8 cellular contexts compared by ENCODE assay signal in genomic region chr7:106421181-106421762, GRCh38.
DNase-seq lines count a peak whose midpoint lies in the region; ATAC-seq lines count a peak whose summit lies in the region.

No MANE protein-coding gene starts in this region.

- peak; percentile 74 for DNase-seq in AG20443 (ENCODE audit: low spot score)
- peak; percentile 91 for DNase-seq in MV-4-11 (lab: John Stamatoyannopoulos, UW)
- peak; percentile 98 for DNase-seq in amniotic epithelial cell (ENCODE audit: low read depth)
- DNase-seq in hepatic stellate cell (ENCODE audit: low spot score): peak; percentile 35
- peak in 1 of 2 donors; percentile 62 for DNase-seq in stimulated activated effector memory CD8-positive, alpha-beta T cell treated with anti-CD3 and anti-CD28 coated beads, Interleukin-12 subunit alpha, Interleukin-12 subunit beta, amount 100 ng/mL, for 72 hours (ENCODE audit: low spot score in 2 of 2)
- DNase-seq in activated gamma-delta T cell treated with Interleukin-2 at 50 U/mL for 16 hours: no peak
- DNase-seq in RKO (ENCODE audit: low spot score): no peak

- peak overlapping the region; percentile 88 for H3K27ac Mint-ChIP-seq in stimulated activated effector memory CD8-positive, alpha-beta T cell treated with anti-CD3 and anti-CD28 coated beads, Interleukin-12 subunit alpha, Interleukin-12 subunit beta, amount 100 ng/mL, for 72 hours

- peaks cover 86% of the 10 kb centered on the region for H3K4me1 Mint-ChIP-seq in stimulated activated effector memory CD8-positive, alpha-beta T cell treated with anti-CD3 and anti-CD28 coated beads, Interleukin-12 subunit alpha, Interleukin-12 subunit beta, amount 100 ng/mL, for 72 hours

- H3K9me3 Mint-ChIP-seq in stimulated activated effector memory CD8-positive, alpha-beta T cell treated with anti-CD3 and anti-CD28 coated beads, Interleukin-12 subunit alpha, Interleukin-12 subunit beta, amount 100 ng/mL, for 72 hours: peaks cover 5% of the 10 kb centered on the region

- peak overlapping the region; percentile 17 for H3K4me3 Mint-ChIP-seq in stimulated activated effector memory CD8-positive, alpha-beta T cell treated with anti-CD3 and anti-CD28 coated beads, Interleukin-12 subunit alpha, Interleukin-12 subunit beta, amount 100 ng/mL, for 72 hours

- no peaks in the 10 kb centered on the region for H3K36me3 Mint-ChIP-seq in stimulated activated effector memory CD8-positive, alpha-beta T cell treated with anti-CD3 and anti-CD28 coated beads, Interleukin-12 subunit alpha, Interleukin-12 subunit beta, amount 100 ng/mL, for 72 hours

- ATAC-seq in stimulated activated effector memory CD8-positive, alpha-beta T cell treated with anti-CD3 and anti-CD28 coated beads, Interleukin-12 subunit alpha, Interleukin-12 subunit beta, amount 100 ng/mL, for 72 hours: peak; percentile 48
- ATAC-seq in HG03378 (IDR thresholded peaks at IDR 0.05; ENCODE audit: unreplicated experiment): no peak

Comparison
In these comparisons a context has a peak if more than half of its experiments do, and no peak if none do; other contexts are left out.
1. DNase-seq: peak in AG20443 (single experiment), MV-4-11 (single experiment), amniotic epithelial cell (single experiment) and hepatic stellate cell (single experiment); none in activated gamma-delta T cell treated with Interleukin-2 at 50 U/mL for 16 hours (single experiment) and RKO (single experiment).